In genomic region chr14:70416717-70417349, GRCh38 we compare ENCODE assay signal across 8 cellular contexts. TPM values are rescaled to one million over a fixed set of nuclear protein-coding genes. Genes with fewer than 3 reads are reported as not detected.
DNase-seq lines count a peak whose midpoint lies in the region; ATAC-seq and TF ChIP-seq lines count a peak whose summit lies in the region.

A gene with protein sequence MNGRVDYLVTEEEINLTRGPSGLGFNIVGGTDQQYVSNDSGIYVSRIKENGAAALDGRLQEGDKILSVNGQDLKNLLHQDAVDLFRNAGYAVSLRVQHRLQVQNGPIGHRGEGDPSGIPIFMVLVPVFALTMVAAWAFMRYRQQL (minus strand): TSS chr14:70417090. CDS start chr14:70416963, 127 bp downstream.

- no peak within 1 kb of the TSS for H2BK15ac ChIP-seq in mesenchymal stem cell (ENCODE audit: low read depth, poor library complexity, severe bottlenecking)

- no peaks in the 10 kb centered on the region for H3K9me3 Mint-ChIP-seq in endodermal cell

- H3K36me3 Mint-ChIP-seq in endodermal cell (ENCODE audit: low read depth), result peaks cover 5% of the 10 kb centered on the region

- peak within 1 kb of the TSS; percentile 11 to 81 for H3K4ac ChIP-seq in mesenchymal stem cell (ENCODE audit: low read depth in 1 of 2, low read length in 2 of 2)

- peak within 1 kb of the TSS; percentile 91 for H2AFZ ChIP-seq in mesenchymal stem cell (ENCODE audit: low read depth, low read length)

- peak within 1 kb of the TSS in 1 of 2 experiments; percentile 54 for H2BK12ac ChIP-seq in mesenchymal stem cell (ENCODE audit: low read length in 2 of 2)

- H3K9ac ChIP-seq in endodermal cell (ENCODE audit: extremely low read depth, low read length, poor library complexity, severe bottlenecking) (peak within 1 kb of the TSS; percentile 64), mesenchymal stem cell (ENCODE audit: low read length) (peak within 1 kb of the TSS; percentile 95)

- H3K4me1 ChIP-seq in endodermal cell (ENCODE audit: control insufficient read depth, insufficient read depth, low read length) (no peaks in the 10 kb centered on the region), mesenchymal stem cell (ENCODE audit: control insufficient read depth, insufficient read depth, low read depth, low read length) (peaks cover 1% of the 10 kb centered on the region)

- H3K9me3 ChIP-seq in endodermal cell (ENCODE audit: control insufficient read depth, low read length) (no peaks in the 10 kb centered on the region), mesenchymal stem cell (ENCODE audit: control insufficient read depth, low read length) (no peaks in the 10 kb centered on the region)

- peak within 1 kb of the TSS; percentile 69 for H3K4me2 ChIP-seq in mesenchymal stem cell (ENCODE audit: low read length, poor library complexity, severe bottlenecking)

- peak within 1 kb of the TSS; percentile 1 for H2BK5ac ChIP-seq in mesenchymal stem cell (ENCODE audit: low read depth, low read length, poor library complexity, severe bottlenecking)

- ATAC-seq in HG02623 (IDR thresholded peaks at IDR 0.05; ENCODE audit: unreplicated experiment) (peak; percentile 43), HG02678 (IDR thresholded peaks at IDR 0.05; ENCODE audit: unreplicated experiment) (no peak)

- H2BK120ac ChIP-seq in mesenchymal stem cell (ENCODE audit: low read depth, low read length), result peak within 1 kb of the TSS; percentile 49

- H3K27ac Mint-ChIP-seq in endodermal cell, result peak within 1 kb of the TSS; percentile 89

- H3K14ac ChIP-seq in mesenchymal stem cell (ENCODE audit: low read length in 2 of 2), result peak within 1 kb of the TSS in 1 of 2 experiments; percentile 53

- H3K27ac ChIP-seq in endodermal cell (ENCODE audit: low read depth, low read length) (no peak within 1 kb of the TSS), mesenchymal stem cell (ENCODE audit: low read length, poor library complexity, severe bottlenecking) (peak within 1 kb of the TSS; percentile 54)

- H3K23ac ChIP-seq in mesenchymal stem cell (ENCODE audit: low read length in 2 of 2), result no peak within 1 kb of the TSS

- H3K4me3 Mint-ChIP-seq in endodermal cell, result peak within 1 kb of the TSS; percentile 92

- peak within 1 kb of the TSS; percentile 86 for H4K91ac ChIP-seq in mesenchymal stem cell (ENCODE audit: low read length)

- 0 to 3% methylated on average over 13 to 22 of the region's 23 CpGs for WGBS in endodermal cell (ENCODE audit: insufficient coverage in 1 of 2, insufficient read length in 1 of 2), 2 experiments
- under 1% methylated on average over 22 of the region's 23 CpGs for WGBS in mesenchymal stem cell

- H3K27me3 ChIP-seq in endodermal cell (ENCODE audit: control insufficient read depth, insufficient read depth, low read length, poor library complexity, severe bottlenecking) (no peaks in the 10 kb centered on the region), mesenchymal stem cell (ENCODE audit: control insufficient read depth in 1 of 2, insufficient read depth in 1 of 2, low read length in 2 of 2) (no peaks in the 10 kb centered on the region)

- H3K27me3 Mint-ChIP-seq in endodermal cell (ENCODE audit: insufficient read depth), result no peaks in the 10 kb centered on the region

- no peak within 1 kb of the TSS for H2AK5ac ChIP-seq in mesenchymal stem cell (ENCODE audit: low read length, severe bottlenecking)

- DNase-seq in DMS153 treated with DMSO at 0.1 percent for 48 hours (lab: John Stamatoyannopoulos, UW; ENCODE audit: unreplicated experiment) (peak; percentile 86), NCI-H524 (lab: John Stamatoyannopoulos, UW) (peak; percentile 81 to 90), endodermal cell (peak; percentile 93), mesenchymal stem cell (peak; percentile 77)
- peak; percentile 19 to 45 for DNase-seq in activated CD8-positive, alpha-beta memory T cell treated with anti-CD3 and anti-CD28 coated beads for 4 hours (ENCODE audit: low read depth in 2 of 2)
- peak; percentile 8 to 34 (median 25) for DNase-seq in stimulated activated CD4-positive, alpha-beta T cell treated with anti-CD3 and anti-CD28 coated beads, TNF-alpha, amount 100 ng/mL, for 48 hours (ENCODE audit: low read depth in 3 of 3)

- H3K18ac ChIP-seq in mesenchymal stem cell (ENCODE audit: low read depth in 1 of 2, low read length in 2 of 2), result peak within 1 kb of the TSS; percentile 67 to 96

- H4K8ac ChIP-seq in mesenchymal stem cell (ENCODE audit: low read length), result peak within 1 kb of the TSS; percentile 92

- H3K4me3 ChIP-seq in endodermal cell (ENCODE audit: low read length) (peak within 1 kb of the TSS; percentile 89), mesenchymal stem cell (ENCODE audit: insufficient read depth in 1 of 2, low read depth in 1 of 2, low read length in 2 of 2) (peak within 1 kb of the TSS; percentile 72 to 97)

- peaks cover 8% of the 10 kb centered on the region for H3K4me1 Mint-ChIP-seq in endodermal cell

- H3K79me1 ChIP-seq in mesenchymal stem cell (replicated peaks; ENCODE audit: low read length, poor library complexity, severe bottlenecking), result peaks cover 8% of the 10 kb centered on the region

- TF ChIP-seq CTCF in endodermal cell (conservative IDR thresholded peaks at IDR 0.05), result no peak

- peaks cover 17% of the 10 kb centered on the region for H3K36me3 ChIP-seq in endodermal cell (ENCODE audit: control insufficient read depth, insufficient read depth, low read length)
- H3K36me3 ChIP-seq in mesenchymal stem cell (ENCODE audit: control insufficient read depth in 1 of 2, insufficient read depth in 2 of 2, low read depth in 1 of 2, low read length in 2 of 2), result peaks cover 0 to 11% of the 10 kb centered on the region in 2 experiments

RNA-seq across cellular contexts. Expression of the gene that starts here (rescaled TPM):
- total RNA-seq in endodermal cell, result 10 to 100 TPM; 31.0 to 40.6 TPM
- 17.6 TPM for polyA plus RNA-seq in endodermal cell (2013, experiment 1 of 2)
- 16.4 TPM for polyA plus RNA-seq in endodermal cell (2013, experiment 2 of 2)
- polyA plus RNA-seq in mesenchymal stem cell (2013, experiment 1 of 2), result 21.1 TPM
- 20.2 TPM for polyA plus RNA-seq in mesenchymal stem cell (2013, experiment 2 of 2)

Comparison
In these comparisons a context has a peak if more than half of its experiments do, and no peak if none do; other contexts are left out.
1. DNase-seq: peak in every context shown above with its lines; median percentile 93 in endodermal cell; 86 in DMS153 treated with DMSO at 0.1 percent for 48 hours; 86 in NCI-H524; 77 in mesenchymal stem cell; 32 in activated CD8-positive, alpha-beta memory T cell treated with anti-CD3 and anti-CD28 coated beads for 4 hours; 25 in stimulated activated CD4-positive, alpha-beta T cell treated with anti-CD3 and anti-CD28 coated beads, TNF-alpha, amount 100 ng/mL, for 48 hours.